Comparison of ENCODE assay signal across 15 cellular contexts in genomic region chr15:65089206-65089824, GRCh38. TPM values are rescaled to one million over a fixed set of nuclear protein-coding genes. Genes with fewer than 3 reads are reported as not detected.
A peak's percentile ranks its signal among the peaks of the same experiment; 100 is the strongest.
DNase-seq lines count a peak whose midpoint lies in the region; ATAC-seq and TF ChIP-seq lines count a peak whose summit lies in the region.
"Had no signal": no experiment of that assay in that cellular context is flagged by ENCODE, and none has a peak within 500 bp of the region (broad histone marks: within the 10 kb centered on the region; RNA-seq: fewer than 3 reads in every experiment).

No MANE protein-coding gene starts in this region.

- H3K9ac ChIP-seq in duodenal mucosa (ENCODE audit: low read depth in 1 of 2, low read length in 2 of 2) = peak overlapping the region; percentile 4 to 58
- no peak overlapping the region for H3K9ac ChIP-seq in neuronal stem cell (ENCODE audit: low read depth, low read length, poor library complexity)

- H3K4me3 ChIP-seq in duodenal mucosa (ENCODE audit: low read depth in 1 of 2, low read length in 2 of 2) (peak overlapping the region in 1 of 2 donors; percentile 30), right cardiac atrium (ENCODE audit: low read length) (no peak overlapping the region), ovary (no peak overlapping the region), upper lobe of left lung (no peak overlapping the region), neuronal stem cell (ENCODE audit: low read length in 2 of 2) (no peak overlapping the region)

- no peak overlapping the region for H2BK12ac ChIP-seq in neuronal stem cell (ENCODE audit: low read length)

- H4K91ac ChIP-seq in neuronal stem cell (ENCODE audit: low read depth, low read length, poor library complexity) = no peak overlapping the region

- no peak overlapping the region for H2BK15ac ChIP-seq in neuronal stem cell (ENCODE audit: low read length)

- H3K27me3 ChIP-seq in duodenal mucosa (ENCODE audit: control insufficient read depth in 1 of 2, insufficient read depth in 2 of 2, low read length in 2 of 2) = no peaks in the 10 kb centered on the region
- H3K27me3 ChIP-seq in right cardiac atrium (ENCODE audit: control insufficient read depth, insufficient read depth) = no peaks in the 10 kb centered on the region
- no peaks in the 10 kb centered on the region for H3K27me3 ChIP-seq in ovary
- no peaks in the 10 kb centered on the region for H3K27me3 ChIP-seq in upper lobe of left lung
- H3K27me3 ChIP-seq in neuronal stem cell (ENCODE audit: control insufficient read depth in 3 of 3, insufficient read depth in 3 of 3, low read depth in 1 of 3, low read length in 3 of 3) = peaks cover 0 to 9% (median 7%) of the 10 kb centered on the region in 3 experiments

- H2AK5ac ChIP-seq in neuronal stem cell (ENCODE audit: low read depth, low read length) = no peak overlapping the region

- H3K9me3 ChIP-seq in duodenal mucosa (ENCODE audit: control insufficient read depth in 1 of 2, low read length in 2 of 2) (no peaks in the 10 kb centered on the region), right cardiac atrium (ENCODE audit: control insufficient read depth, low read length) (no peaks in the 10 kb centered on the region), ovary (no peaks in the 10 kb centered on the region), upper lobe of left lung (no peaks in the 10 kb centered on the region), neuronal stem cell (replicated peaks in 1 of 2; ENCODE audit: control insufficient read depth in 2 of 2, insufficient read depth in 1 of 2, low read depth in 1 of 2, low read length in 2 of 2) (no peaks in the 10 kb centered on the region)

- TF ChIP-seq CTCF in ovary (IDR thresholded peaks at IDR 0.05) (no peak), upper lobe of left lung (IDR thresholded peaks at IDR 0.05) (no peak)

- TF ChIP-seq EP300 in ovary (IDR thresholded peaks at IDR 0.05) (no peak), upper lobe of left lung (IDR thresholded peaks at IDR 0.05) (peak in 2 of 4 donors; percentile 67 to 81)

- no peak overlapping the region for H3K4ac ChIP-seq in neuronal stem cell (ENCODE audit: low read length)

- no peak overlapping the region for H3K14ac ChIP-seq in neuronal stem cell (ENCODE audit: low read length)

- no peak overlapping the region for H3K18ac ChIP-seq in neuronal stem cell (ENCODE audit: low read length)

- 51% methylated on average over 5 of the region's 5 CpGs for WGBS in right cardiac atrium
- 29 to 38% (median 33%) methylated on average over 5 of the region's 5 CpGs for WGBS in ovary, 3 donors
- WGBS in upper lobe of left lung, 2 donors = 52 to 55% methylated on average over 5 of the region's 5 CpGs
- no CpG with 5 or more reads among the region's 5 CpGs for WGBS in neuronal stem cell (ENCODE audit: extremely low coverage in 2 of 2, insufficient read length in 2 of 2, insufficient replicate concordance in 1 of 2), 2 donors

- no peak overlapping the region for H2AFZ ChIP-seq in neuronal stem cell (ENCODE audit: low read length)

- peaks cover 40 to 54% of the 10 kb centered on the region in 2 donors for H3K4me1 ChIP-seq in duodenal mucosa (ENCODE audit: control insufficient read depth in 1 of 2, insufficient read depth in 2 of 2, low read length in 2 of 2)
- H3K4me1 ChIP-seq in right cardiac atrium (ENCODE audit: control insufficient read depth, insufficient read depth, low read length) = peaks cover 22% of the 10 kb centered on the region
- peaks cover 12% of the 10 kb centered on the region for H3K4me1 ChIP-seq in ovary (ENCODE audit: insufficient read depth)
- H3K4me1 ChIP-seq in upper lobe of left lung = peaks cover 37 to 54% (median 52%) of the 10 kb centered on the region in 4 donors
- H3K4me1 ChIP-seq in neuronal stem cell (ENCODE audit: control insufficient read depth in 2 of 2, insufficient read depth in 1 of 2, low read depth in 1 of 2, low read length in 2 of 2) = peaks cover 13 to 32% of the 10 kb centered on the region in 2 donors

- peak overlapping the region; percentile 67 for H3K27ac ChIP-seq in duodenal mucosa (ENCODE audit: low read depth, low read length)
- peak overlapping the region; percentile 67 for H3K27ac ChIP-seq in right cardiac atrium (ENCODE audit: low read length)
- H3K27ac ChIP-seq in ovary = peak overlapping the region in 1 of 2 donors; percentile 29
- H3K27ac ChIP-seq in upper lobe of left lung = peak overlapping the region; percentile 74 to 87 (median 76)
- H3K27ac ChIP-seq in neuronal stem cell (replicated peaks; ENCODE audit: low read length) = no peak overlapping the region

- intact Hi-C loops in right cardiac atrium (cut with DNase I) = loop anchor here in 2 of 4 donors (5.0 kb wide), 1 partner anchor 37 kb away; no protein-coding TSS in a partner anchor
- intact Hi-C loops in ovary (cut with DNase I) = loop anchor here in 3 of 4 donors (5.0 to 10.0 kb wide), 2 partner anchors 37 to 55 kb away; no protein-coding TSS in a partner anchor

- DNase-seq in right cardiac atrium (peak; percentile 69 to 89 (median 87)), ovary (peak; percentile 68 to 85 (median 70)), upper lobe of left lung (peak; percentile 65 to 76), NCI-H748 (lab: John Stamatoyannopoulos, UW; ENCODE audit: unreplicated experiment) (no peak), NCI-H1048 (lab: John Stamatoyannopoulos, UW) (no peak), neuronal stem cell (ENCODE audit: low spot score) (no peak)
- DNase-seq: activated CD4-positive, alpha-beta memory T cell treated with anti-CD3 and anti-CD28 coated beads, Interleukin-2, amount 10 ng/mL, durations not matched to agents 7 days and 5 days; CD4-positive, alpha-beta memory T cell; H9; NCI-H82; posterior cingulate gyrus; SIG-M5; stimulated activated CD4-positive, alpha-beta T cell treated with anti-CD3 and anti-CD28 coated beads, Interleukin-4, amount 100 ng/mL, for 1 hour had no signal

- peak; percentile 32 to 50 for ATAC-seq in right cardiac atrium
- ATAC-seq in upper lobe of left lung (ENCODE audit: low FRiP score in 2 of 2) = no peak
- ATAC-seq: stimulated activated memory B cell treated with anti-CD40 and anti-IgM and Interleukin-4, amounts not matched to agents 10 μg/mL and 1 μg/mL and 100 μg/mL, for 72 hours had no signal

- H2BK5ac ChIP-seq in neuronal stem cell (ENCODE audit: low read length) = no peak overlapping the region

- no peaks in the 10 kb centered on the region for H3K79me1 ChIP-seq in neuronal stem cell (ENCODE audit: low read depth, low read length)

- TF ChIP-seq POLR2A in ovary (IDR thresholded peaks at IDR 0.05) (no peak), upper lobe of left lung (IDR thresholded peaks at IDR 0.05) (no peak)

- H2BK120ac ChIP-seq in neuronal stem cell (ENCODE audit: low read depth, low read length) = no peak overlapping the region

- no peak overlapping the region for H3K4me2 ChIP-seq in neuronal stem cell (ENCODE audit: insufficient read depth, low read length, poor library complexity, severe bottlenecking)

- H3K23ac ChIP-seq in neuronal stem cell (ENCODE audit: low read depth, low read length, poor library complexity) = no peak overlapping the region

- H3K36me3 ChIP-seq in duodenal mucosa (ENCODE audit: control insufficient read depth in 1 of 2, insufficient read depth in 2 of 2, low read length in 2 of 2) (no peaks in the 10 kb centered on the region), ovary (no peaks in the 10 kb centered on the region), upper lobe of left lung (no peaks in the 10 kb centered on the region), neuronal stem cell (replicated peaks in 1 of 2; ENCODE audit: control insufficient read depth in 2 of 2, insufficient read depth in 2 of 2, low read length in 2 of 2) (no peaks in the 10 kb centered on the region)

- no peak overlapping the region for H4K8ac ChIP-seq in neuronal stem cell (ENCODE audit: low read depth, low read length)

RNA-seq across cellular contexts. Expression of gene KBTBD13, which starts 12.8 kb away (rescaled TPM):
- total RNA-seq in right cardiac atrium (1 to 10 TPM; 2.8 to 8.9 (median 5.3) TPM), ovary (under 1 TPM in 4 of 7 donors, not detected in 3; 0.07 to 0.28 (median 0.11) TPM), upper lobe of left lung (not detected)
- polyA plus RNA-seq in right cardiac atrium (6.9 TPM), ovary (under 1 TPM; 0.07 to 0.10 TPM)
- 0.01 TPM for polyA plus RNA-seq in neuronal stem cell (2013, experiment 1 of 2)
- not detected for polyA plus RNA-seq in neuronal stem cell (2013, experiment 2 of 2)
- total RNA-seq: activated CD4-positive, alpha-beta memory T cell treated with anti-CD3 and anti-CD28 coated beads, Interleukin-2, amount 10 ng/mL, durations not matched to agents 7 days and 5 days; CD4-positive, alpha-beta memory T cell; H9 had no signal
- polyA plus RNA-seq: CD4-positive, alpha-beta memory T cell had no signal

RNA-seq across cellular contexts. Expression of gene RASL12, which starts 21.5 kb away (rescaled TPM):
- total RNA-seq in right cardiac atrium (10 to 100 TPM; 63.2 to 88.0 (median 70.0) TPM), ovary (10 to 100 TPM in 6 of 7 donors, 1 to 10 TPM in 1; 4.8 to 31.1 (median 14.2) TPM), upper lobe of left lung (10 to 100 TPM; 12.8 to 49.9 (median 24.9) TPM)
- polyA plus RNA-seq in right cardiac atrium (68.8 TPM), ovary (10 to 100 TPM; 19.1 to 24.8 TPM)
- 4.1 TPM for polyA plus RNA-seq in neuronal stem cell (2013, experiment 1 of 2)
- polyA plus RNA-seq in neuronal stem cell (2013, experiment 2 of 2) = 4.2 TPM
- total RNA-seq: activated CD4-positive, alpha-beta memory T cell treated with anti-CD3 and anti-CD28 coated beads, Interleukin-2, amount 10 ng/mL, durations not matched to agents 7 days and 5 days; CD4-positive, alpha-beta memory T cell had no signal
- polyA plus RNA-seq: CD4-positive, alpha-beta memory T cell had no signal

RNA-seq across cellular contexts. Expression of gene UBAP1L, which starts 25.7 kb away (rescaled TPM):
- total RNA-seq in right cardiac atrium (1 to 10 TPM; 1.7 to 2.5 (median 1.8) TPM), ovary (1 to 10 TPM; 4.4 to 9.9 (median 7.6) TPM), upper lobe of left lung (10 to 100 TPM in 1 of 6 donors, 1 to 10 TPM in 5; 3.3 to 10.5 (median 4.8) TPM)
- polyA plus RNA-seq in right cardiac atrium (1.4 TPM), ovary (1 to 10 TPM; 2.5 to 4.4 TPM)
- polyA plus RNA-seq in neuronal stem cell (2013, experiment 1 of 2) = 1.0 TPM
- 0.91 TPM for polyA plus RNA-seq in neuronal stem cell (2013, experiment 2 of 2)

RNA-seq across cellular contexts. Expression of gene SLC51B, which starts 44.1 kb away (rescaled TPM):
- total RNA-seq in right cardiac atrium (not detected), ovary (under 1 TPM in 2 of 7 donors, not detected in 5; 0.27 to 0.31 TPM), upper lobe of left lung (1 to 10 TPM in 3 of 6 donors, under 1 TPM in 1, not detected in 2; 0.69 to 6.6 (median 4.4) TPM)
- polyA plus RNA-seq in right cardiac atrium (not detected), ovary (under 1 TPM in 1 of 2 donors, not detected in 1; 0.22 TPM)
- polyA plus RNA-seq in neuronal stem cell (2013, experiment 1 of 2) = not detected
- not detected for polyA plus RNA-seq in neuronal stem cell (2013, experiment 2 of 2)
- total RNA-seq: activated CD4-positive, alpha-beta memory T cell treated with anti-CD3 and anti-CD28 coated beads, Interleukin-2, amount 10 ng/mL, durations not matched to agents 7 days and 5 days; CD4-positive, alpha-beta memory T cell; H9 had no signal
- polyA plus RNA-seq: CD4-positive, alpha-beta memory T cell had no signal

RNA-seq across cellular contexts. Expression of gene PDCD7, which starts 44.3 kb away (rescaled TPM):
- total RNA-seq in right cardiac atrium = 10 to 100 TPM; 13.3 to 20.9 (median 16.6) TPM
- 13.0 TPM for polyA plus RNA-seq in right cardiac atrium
- 10 to 100 TPM; 23.2 to 41.1 (median 32.8) TPM for total RNA-seq in ovary
- 10 to 100 TPM; 16.4 to 29.8 TPM for polyA plus RNA-seq in ovary
- 10 to 100 TPM; 14.9 to 38.8 (median 20.0) TPM for total RNA-seq in upper lobe of left lung
- 36.4 TPM for polyA plus RNA-seq in neuronal stem cell (2013, experiment 1 of 2)
- 37.3 TPM for polyA plus RNA-seq in neuronal stem cell (2013, experiment 2 of 2)

Comparison
In these comparisons a context has a peak if more than half of its experiments do, and no peak if none do; other contexts are left out.
1. ATAC-seq: peak in right cardiac atrium (2 of 2); none in upper lobe of left lung (0 of 2).
2. DNase-seq: peak in right cardiac atrium (3 of 3), ovary (5 of 5) and upper lobe of left lung (2 of 2); none in NCI-H748 (single experiment), NCI-H1048 (single experiment) and neuronal stem cell (single experiment).